ENCODE assay signal across 34 cellular contexts in the genomic region with DNA sequence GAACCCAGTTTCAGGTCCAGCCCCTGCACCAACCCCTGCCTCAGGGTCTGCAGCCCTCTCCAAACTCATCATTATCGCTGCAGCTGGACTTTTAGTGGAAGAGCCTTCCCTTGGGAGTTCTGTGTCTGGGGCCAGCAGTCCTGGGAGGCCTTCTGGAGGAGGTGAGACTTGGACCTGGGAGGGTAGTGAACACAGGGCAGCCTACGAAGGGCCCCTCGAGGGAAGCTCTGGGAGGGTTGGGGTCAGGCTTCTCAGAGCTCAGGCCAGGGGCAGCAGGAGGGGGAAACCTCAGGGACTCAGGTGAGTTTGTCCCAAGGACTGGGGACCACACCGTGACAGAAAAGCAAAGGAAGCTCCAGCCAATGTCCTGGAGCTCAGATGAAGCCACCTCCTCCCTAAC. TPM values are rescaled to one million over a fixed set of nuclear protein-coding genes. Genes with fewer than 3 reads are reported as not detected.
"Had no signal": no experiment of that assay in that cellular context is flagged by ENCODE, and none has a peak within 500 bp of the region (broad histone marks: within the 10 kb centered on the region; RNA-seq: fewer than 3 reads in every experiment).

No MANE protein-coding gene starts in this region.

- H3K4me3 ChIP-seq: left ventricle myocardium inferior, mucosa of descending colon, neural progenitor cell, ovary, psoas muscle, right lobe of liver, smooth muscle cell, stomach, testis, thyroid gland, transverse colon, upper lobe of left lung, vagina had no signal

- FAIRE-seq: islet of Langerhans had no signal

- H3K4me1 Mint-ChIP-seq: immature natural killer cell; memory B cell; stimulated activated memory B cell treated with anti-CD40 and anti-IgM and Interleukin-4, amounts not matched to agents 10 μg/mL and 1 μg/mL and 100 μg/mL, for 72 hours had no signal

- H3K9me3 Mint-ChIP-seq: immature natural killer cell; memory B cell; naive thymus-derived CD4-positive, alpha-beta T cell; nephron progenitor cell; neural progenitor cell; stimulated activated memory B cell treated with anti-CD40 and anti-IgM and Interleukin-4, amounts not matched to agents 10 μg/mL and 1 μg/mL and 100 μg/mL, for 72 hours had no signal

- H3K4me1 ChIP-seq: left ventricle myocardium inferior, psoas muscle, right lobe of liver, stomach, testis, thyroid gland, transverse colon, upper lobe of left lung, vagina had no signal

- DNase-seq: hypothalamus; immature natural killer cell; left ventricle myocardium inferior; midbrain; mucosa of descending colon; naive thymus-derived CD4-positive, alpha-beta T cell; nephron progenitor cell; ovary; psoas muscle; stimulated activated CD4-positive, alpha-beta T cell treated with anti-CD3 and anti-CD28 coated beads, Interleukin-1b, Interleukin-23, amount 100 ng/mL, for 48 hours; stimulated activated CD4-positive, alpha-beta T cell treated with anti-CD3 and anti-CD28 coated beads, Interleukin-2, amount 100 ng/mL, for 48 hours; stimulated activated CD4-positive, alpha-beta T cell treated with anti-CD3 and anti-CD28 coated beads, Interleukin-4, amount 100 ng/mL, for 4 hours; stimulated activated CD8-positive, alpha-beta memory T cell treated with anti-CD3 and anti-CD28 coated beads, Interleukin-4, amount 100 ng/mL, for 48 hours; stimulated activated naive CD8-positive, alpha-beta T cell treated with anti-CD3 and anti-CD28 coated beads, Interleukin-15, Interleukin-2, amounts not matched to agents 100 U/mL and 50 U/mL, for 24 hours; stomach; testis; thyroid gland; transverse colon; upper lobe of left lung had no signal

- ATAC-seq: mucosa of descending colon; naive thymus-derived CD4-positive, alpha-beta T cell; psoas muscle; right lobe of liver; stimulated activated memory B cell treated with anti-CD40 and anti-IgM and Interleukin-4, amounts not matched to agents 10 μg/mL and 1 μg/mL and 100 μg/mL, for 72 hours had no signal

- H3K27ac ChIP-seq: left ventricle myocardium inferior, neural progenitor cell, ovary, psoas muscle, right lobe of liver, stomach, testis, thyroid gland, transverse colon, upper lobe of left lung, vagina had no signal

- H3K4me3 Mint-ChIP-seq: immature natural killer cell; memory B cell; nephron progenitor cell; neural progenitor cell; stimulated activated memory B cell treated with anti-CD40 and anti-IgM and Interleukin-4, amounts not matched to agents 10 μg/mL and 1 μg/mL and 100 μg/mL, for 72 hours had no signal

- H3K27ac Mint-ChIP-seq: memory B cell; stimulated activated memory B cell treated with anti-CD40 and anti-IgM and Interleukin-4, amounts not matched to agents 10 μg/mL and 1 μg/mL and 100 μg/mL, for 72 hours had no signal

- H3K27me3 ChIP-seq: neural progenitor cell, ovary, right lobe of liver, testis, thyroid gland, upper lobe of left lung, vagina had no signal

- H3K36me3 Mint-ChIP-seq: immature natural killer cell; memory B cell; naive thymus-derived CD4-positive, alpha-beta T cell; neural progenitor cell; stimulated activated memory B cell treated with anti-CD40 and anti-IgM and Interleukin-4, amounts not matched to agents 10 μg/mL and 1 μg/mL and 100 μg/mL, for 72 hours had no signal

- H3K36me3 ChIP-seq: left ventricle myocardium inferior, neural progenitor cell, ovary, right lobe of liver, stomach, thyroid gland, transverse colon, upper lobe of left lung, vagina had no signal

- H3K9ac ChIP-seq: neural progenitor cell had no signal

- H3K4me2 ChIP-seq: neural progenitor cell, smooth muscle cell had no signal

- H3K9me3 ChIP-seq: left ventricle myocardium inferior, mucosa of descending colon, ovary, psoas muscle, right lobe of liver, stomach, testis, thyroid gland, transverse colon, upper lobe of left lung, vagina had no signal

- H2AFZ ChIP-seq: neural progenitor cell had no signal

RNA-seq across cellular contexts. Expression of a gene that starts 21.1 kb away (rescaled TPM):
- total RNA-seq: skeletal muscle tissue had no signal

RNA-seq across cellular contexts. Expression of a gene that starts 46.2 kb away (rescaled TPM):
- total RNA-seq: kidney epithelial cell, left ventricle myocardium inferior, lower leg skin, lung microvascular endothelial cell, mesenteric fat pad, mucosa of descending colon, myocyte, omental fat pad, psoas muscle, right lobe of liver, skeletal muscle tissue, smooth muscle cell, stomach, thyroid gland, transverse colon, urinary bladder, vagina had no signal
- polyA plus RNA-seq: naive thymus-derived CD4-positive, alpha-beta T cell; ovary; psoas muscle; smooth muscle cell; stomach; urinary bladder had no signal

RNA-seq across cellular contexts. Expression of a gene that starts 57.1 kb away (rescaled TPM):
- total RNA-seq: kidney epithelial cell; left ventricle myocardium inferior; lower leg skin; lung microvascular endothelial cell; mesenteric fat pad; mucosa of descending colon; myocyte; naive thymus-derived CD4-positive, alpha-beta T cell; omental fat pad; psoas muscle; right lobe of liver; skeletal muscle tissue; smooth muscle cell; stomach; thyroid gland; transverse colon; urinary bladder; vagina had no signal
- polyA plus RNA-seq: immature natural killer cell; naive thymus-derived CD4-positive, alpha-beta T cell; ovary; psoas muscle; smooth muscle cell; stomach; urinary bladder had no signal
